Comparison of ENCODE assay signal across 8 cellular contexts in the genomic region with DNA sequence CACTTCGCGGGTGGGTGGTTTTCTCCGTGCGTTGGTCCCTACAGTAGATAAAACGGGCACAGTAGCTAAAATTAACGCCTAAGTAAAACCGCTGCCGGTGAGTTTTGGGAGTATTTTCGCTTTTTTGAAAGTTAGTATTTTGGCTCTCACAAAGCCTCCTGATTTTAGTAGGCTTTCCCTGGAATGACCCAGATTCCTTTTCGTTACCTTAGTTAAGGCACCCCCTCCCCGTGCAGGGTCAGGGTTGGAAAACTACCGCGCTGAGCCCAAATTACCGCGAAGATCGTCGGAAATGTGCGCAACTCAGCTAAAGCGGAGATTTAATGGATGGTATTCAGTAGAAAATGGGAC. TPM values are rescaled to one million over a fixed set of nuclear protein-coding genes. Genes with fewer than 3 reads are reported as not detected.
A peak's percentile ranks its signal among the peaks of the same experiment; 100 is the strongest.
DNase-seq lines count a peak whose midpoint lies in the region; ATAC-seq and TF ChIP-seq lines count a peak whose summit lies in the region.

No MANE protein-coding gene starts in this region.

- H3K4me1 Mint-ChIP-seq in IgD-negative memory B cell (peaks cover 7 to 20% (median 17%) of the 10 kb centered on the region in 3 donors), naive B cell (peaks cover 19 to 24% (median 23%) of the 10 kb centered on the region in 3 donors)

- peak overlapping the region; percentile 80 for H3K4me3 ChIP-seq in coronary artery

- H3K27me3 Mint-ChIP-seq in IgD-negative memory B cell (peaks cover 8% of the 10 kb centered on the region), naive B cell (peaks cover 6 to 14% (median 12%) of the 10 kb centered on the region in 3 donors)

- H3K36me3 Mint-ChIP-seq in IgD-negative memory B cell (no peaks in the 10 kb centered on the region), naive B cell (no peaks in the 10 kb centered on the region)

- H3K27ac ChIP-seq in coronary artery = peak overlapping the region; percentile 80 to 85

- ATAC-seq in GM18505 (IDR thresholded peaks at IDR 0.05; ENCODE audit: unreplicated experiment) = no peak
- ATAC-seq in naive B cell (ENCODE audit: low read depth in 2 of 2) = no peak

- peak; percentile 77 for TF ChIP-seq POLR2A in GM18505 (IDR thresholded peaks at IDR 0.05; ENCODE audit: borderline replicate concordance, extremely low read depth, insufficient read depth, insufficient read length)

- peak overlapping the region; percentile 88 to 96 (median 93) for H3K4me3 Mint-ChIP-seq in IgD-negative memory B cell
- H3K4me3 Mint-ChIP-seq in naive B cell = peak overlapping the region; percentile 84 to 98 (median 94)

- DNase-seq in coronary artery (ENCODE audit: low spot score) = no peak
- DNase-seq in naive B cell = no peak
- DNase-seq in dedifferentiated amniotic fluid mesenchymal stem cell (ENCODE audit: extremely low spot score) = no peak
- no peak for DNase-seq in occipital lobe (lab: John Stamatoyannopoulos, UW)
- DNase-seq in HPDE6-E6E7 (ENCODE audit: extremely low spot score) = no peak
- DNase-seq in HUDEP-2 (lab: John Stamatoyannopoulos, UW; ENCODE audit: unreplicated experiment in 76 of 76) = no peak

- H3K9me3 Mint-ChIP-seq in IgD-negative memory B cell (peaks cover 0 to 7% (median 5%) of the 10 kb centered on the region in 3 donors), naive B cell (peaks cover 0 to 5% (median 0%) of the 10 kb centered on the region in 7 donors)

- no peak for TF ChIP-seq CTCF in coronary artery (IDR thresholded peaks at IDR 0.05)

- peak overlapping the region; percentile 68 to 96 (median 93) for H3K27ac Mint-ChIP-seq in IgD-negative memory B cell
- peak overlapping the region; percentile 86 to 99 (median 96) for H3K27ac Mint-ChIP-seq in naive B cell

RNA-seq across cellular contexts. Expression of gene ST6GALNAC1, which starts 28.3 kb away (rescaled TPM):
- 0.44 TPM for polyA plus RNA-seq in IgD-negative memory B cell
- polyA plus RNA-seq in naive B cell (ENCODE audit: low read depth in 6 of 6) = not detected
- total RNA-seq in occipital lobe = 1.7 TPM

RNA-seq across cellular contexts. Expression of gene MXRA7, which starts 38.9 kb away (rescaled TPM):
- polyA plus RNA-seq in IgD-negative memory B cell = 2.7 TPM
- polyA plus RNA-seq in naive B cell (ENCODE audit: low read depth in 6 of 6) = 1 to 10 TPM; 1.8 to 7.7 (median 3.5) TPM
- 34.6 TPM for total RNA-seq in occipital lobe

RNA-seq across cellular contexts. Expression of gene JMJD6, which starts 54.5 kb away (rescaled TPM):
- 41.4 TPM for polyA plus RNA-seq in IgD-negative memory B cell
- 10 to 100 TPM; 17.4 to 38.2 (median 20.0) TPM for polyA plus RNA-seq in naive B cell (ENCODE audit: low read depth in 6 of 6)
- total RNA-seq in occipital lobe = 20.0 TPM

RNA-seq across cellular contexts. Expression of gene METTL23, which starts 54.8 kb away (rescaled TPM):
- polyA plus RNA-seq in IgD-negative memory B cell (121 TPM), naive B cell (ENCODE audit: low read depth in 6 of 6) (100 to 1,000 TPM; 119 to 177 (median 143) TPM)
- total RNA-seq in occipital lobe = 17.8 TPM
